ENCODE assay signal across 13 cellular contexts in genomic region chr2:57877811-57878572, GRCh38.
DNase-seq lines count a peak whose midpoint lies in the region; FAIRE-seq and TF ChIP-seq lines count a peak whose summit lies in the region.
"Had no signal": no experiment of that assay in that cellular context is flagged by ENCODE, and none has a peak within 500 bp of the region (broad histone marks: within the 10 kb centered on the region; RNA-seq: fewer than 3 reads in every experiment).

No MANE protein-coding gene starts in this region.

- no peaks in the 10 kb centered on the region for H4K20me1 ChIP-seq in hepatocyte (ENCODE audit: insufficient read depth, poor library complexity, severe bottlenecking)

- H3K27me3 Mint-ChIP-seq in activated naive CD4-positive, alpha-beta T cell treated with anti-CD3 and anti-CD28 coated beads, Interleukin-2, amount 50 U/mL, for 24 hours = no peaks in the 10 kb centered on the region

- peak overlapping the region; percentile 7 for H2AFZ ChIP-seq in hepatocyte

- peak overlapping the region; percentile 60 for H3K4me2 ChIP-seq in hepatocyte

- intact Hi-C loops in kidney (cut with DNase I) = no loop called here
- intact Hi-C loops in head of caudate nucleus (cut with DNase I) = no loop called here

- no peaks in the 10 kb centered on the region for H3K36me3 Mint-ChIP-seq in activated naive CD4-positive, alpha-beta T cell treated with anti-CD3 and anti-CD28 coated beads, Interleukin-2, amount 50 U/mL, for 24 hours

- no peaks in the 10 kb centered on the region for H3K9me2 ChIP-seq in hepatocyte (replicated peaks; ENCODE audit: insufficient read depth)

- H3K4me1 ChIP-seq in hepatocyte (ENCODE audit: insufficient read depth) (peaks cover 17% of the 10 kb centered on the region), kidney (ENCODE audit: control insufficient read depth in 1 of 2, insufficient read depth in 1 of 2, low read depth in 1 of 2, low read length in 2 of 2) (no peaks in the 10 kb centered on the region)
- H3K4me1 ChIP-seq: ascending aorta, suprapubic skin had no signal

- H3K27ac ChIP-seq in hepatocyte (no peak overlapping the region), kidney (ENCODE audit: low read depth in 2 of 2, low read length in 2 of 2) (no peak overlapping the region)
- H3K27ac ChIP-seq: ascending aorta, suprapubic skin, WERI-Rb-1 had no signal

- H3K9me3 ChIP-seq in hepatocyte (ENCODE audit: low read depth) (no peaks in the 10 kb centered on the region), kidney (ENCODE audit: control insufficient read depth in 1 of 2, low read length in 2 of 2) (no peaks in the 10 kb centered on the region)
- H3K9me3 ChIP-seq: ascending aorta, suprapubic skin had no signal

- 61% methylated on average over 5 of the region's 5 CpGs for WGBS in hepatocyte (ENCODE audit: low lambda C conversion rate, missing lambda C conversion rate)

- H3K9ac ChIP-seq in kidney (ENCODE audit: low read length in 2 of 2) = no peak overlapping the region

- DNase-seq in activated naive CD4-positive, alpha-beta T cell treated with anti-CD3 and anti-CD28 coated beads, Interleukin-2, amount 50 U/mL, for 16 hours = no peak
- DNase-seq in NCI-H526 treated with DMSO at 0.1 percent for 48 hours (lab: John Stamatoyannopoulos, UW) (peak; percentile 87), hepatocyte (ENCODE audit: low spot score) (no peak), kidney (no peak), head of caudate nucleus (no peak), H4 (ENCODE audit: low spot score) (no peak)
- no peak for DNase-seq in stimulated activated CD4-positive, alpha-beta T cell treated with anti-CD3 and anti-CD28 coated beads, Interleukin-4, amount 100 ng/mL, for 4 hours
- DNase-seq: Right ventricle myocardium superior, WERI-Rb-1 had no signal

- no peaks in the 10 kb centered on the region for H3K36me3 ChIP-seq in hepatocyte (replicated peaks; ENCODE audit: insufficient read depth, low read depth)
- H3K36me3 ChIP-seq in kidney (ENCODE audit: control insufficient read depth in 1 of 2, insufficient read depth in 2 of 2, low read length in 2 of 2) = no peaks in the 10 kb centered on the region
- H3K36me3 ChIP-seq: ascending aorta, suprapubic skin, WERI-Rb-1 had no signal

- H3K4me1 Mint-ChIP-seq in activated naive CD4-positive, alpha-beta T cell treated with anti-CD3 and anti-CD28 coated beads, Interleukin-2, amount 50 U/mL, for 24 hours = no peaks in the 10 kb centered on the region

- H3K4me3 ChIP-seq in hepatocyte (no peak overlapping the region), kidney (ENCODE audit: low read length in 2 of 2) (no peak overlapping the region)
- H3K4me3 ChIP-seq: ascending aorta, suprapubic skin had no signal

- H3K79me2 ChIP-seq in hepatocyte = no peaks in the 10 kb centered on the region

- no peak for FAIRE-seq in kidney (lab: Jason Lieb, UNC)
- FAIRE-seq: endometrium had no signal

- H3K4me3 Mint-ChIP-seq in activated naive CD4-positive, alpha-beta T cell treated with anti-CD3 and anti-CD28 coated beads, Interleukin-2, amount 50 U/mL, for 24 hours = no peak overlapping the region

- H3K27ac Mint-ChIP-seq in activated naive CD4-positive, alpha-beta T cell treated with anti-CD3 and anti-CD28 coated beads, Interleukin-2, amount 50 U/mL, for 24 hours = peak overlapping the region; percentile 27

- H3K27me3 ChIP-seq in hepatocyte = no peaks in the 10 kb centered on the region
- H3K27me3 ChIP-seq: ascending aorta, suprapubic skin had no signal

- no peaks in the 10 kb centered on the region for H3K9me3 Mint-ChIP-seq in activated naive CD4-positive, alpha-beta T cell treated with anti-CD3 and anti-CD28 coated beads, Interleukin-2, amount 50 U/mL, for 24 hours

- TF ChIP-seq CTCF in hepatocyte (IDR thresholded peaks at IDR 0.05; ENCODE audit: poor library complexity) (no peak), kidney (IDR thresholded peaks at IDR 0.05; ENCODE audit: borderline replicate concordance, extremely low read depth, insufficient read depth) (no peak)
